ENCODE assay signal across 15 cellular contexts in genomic region chr14:22493753-22494152, GRCh38.
A peak's percentile ranks its signal among the peaks of the same experiment; 100 is the strongest.
DNase-seq lines count a peak whose midpoint lies in the region; ATAC-seq and TF ChIP-seq lines count a peak whose summit lies in the region.
"Had no signal": no experiment of that assay in that cellular context is flagged by ENCODE, and none has a peak within 500 bp of the region (broad histone marks: within the 10 kb centered on the region; RNA-seq: fewer than 3 reads in every experiment).

No MANE protein-coding gene starts in this region.

- intact Hi-C loops in activated B cell treated with CpG ODN at 0.5 μM for 24 hours (cut with micrococcal nuclease) = loop anchor here (1.0 kb wide), 1 partner anchor 9 kb away; no protein-coding TSS in a partner anchor

- H3K27me3 Mint-ChIP-seq in activated naive CD4-positive, alpha-beta T cell treated with anti-CD3 and anti-CD28 coated beads, Interleukin-2, amount 10 ng/mL, durations not matched to agents 7 days and 5 days = no peaks in the 10 kb centered on the region
- no peaks in the 10 kb centered on the region for H3K27me3 Mint-ChIP-seq in activated B cell treated with CpG ODN at 0.5 μM for 24 hours
- H3K27me3 Mint-ChIP-seq in glutamatergic neuron (ENCODE audit: unreplicated experiment) = peaks cover 4% of the 10 kb centered on the region

- no peaks in the 10 kb centered on the region for H3K9me3 Mint-ChIP-seq in activated naive CD4-positive, alpha-beta T cell treated with anti-CD3 and anti-CD28 coated beads, Interleukin-2, amount 10 ng/mL, durations not matched to agents 7 days and 5 days
- H3K9me3 Mint-ChIP-seq in activated B cell treated with CpG ODN at 0.5 μM for 24 hours = no peaks in the 10 kb centered on the region
- H3K9me3 Mint-ChIP-seq in glutamatergic neuron (ENCODE audit: unreplicated experiment) = peaks cover 3% of the 10 kb centered on the region

- TF ChIP-seq EP300 in suprapubic skin (IDR thresholded peaks at IDR 0.05) = no peak

- CTCF ChIA-PET in activated naive CD4-positive, alpha-beta T cell treated with anti-CD3 and anti-CD28 coated beads, Interleukin-2, amount 10 ng/mL, durations not matched to agents 7 days and 5 days (lab: Charles Lee) = interaction anchor here (1.5 kb wide), 1 partner anchor 14 kb away, joined by 3 read pairs; no protein-coding TSS in a partner anchor
- CTCF ChIA-PET in activated B cell treated with CpG ODN at 0.5 μM for 24 hours (lab: Charles Lee) = interaction anchor here (1.5 to 5.9 kb wide), 3 partner anchors 19 to 76 kb away, joined by 3 to 29 read pairs (median 12); no protein-coding TSS in a partner anchor

- no peaks in the 10 kb centered on the region for H3K9me3 ChIP-seq in suprapubic skin
- H3K9me3 ChIP-seq: pancreas had no signal

- H3K4me3 ChIP-seq in suprapubic skin = no peak overlapping the region
- H3K4me3 ChIP-seq: dorsolateral prefrontal cortex, pancreas had no signal

- H3K27me3 ChIP-seq in suprapubic skin = no peaks in the 10 kb centered on the region
- H3K27me3 ChIP-seq: pancreas had no signal

- peak overlapping the region; percentile 75 for H3K27ac ChIP-seq in suprapubic skin
- H3K27ac ChIP-seq: dorsolateral prefrontal cortex, pancreas had no signal

- H3K4me1 ChIP-seq in suprapubic skin = peaks cover 79% of the 10 kb centered on the region
- H3K4me1 ChIP-seq: pancreas had no signal

- H3K36me3 Mint-ChIP-seq in activated naive CD4-positive, alpha-beta T cell treated with anti-CD3 and anti-CD28 coated beads, Interleukin-2, amount 10 ng/mL, durations not matched to agents 7 days and 5 days = peaks cover 93% of the 10 kb centered on the region
- no peaks in the 10 kb centered on the region for H3K36me3 Mint-ChIP-seq in activated B cell treated with CpG ODN at 0.5 μM for 24 hours (ENCODE audit: low read depth)
- H3K36me3 Mint-ChIP-seq in glutamatergic neuron (ENCODE audit: unreplicated experiment) = no peaks in the 10 kb centered on the region

- H3K4me1 Mint-ChIP-seq in activated naive CD4-positive, alpha-beta T cell treated with anti-CD3 and anti-CD28 coated beads, Interleukin-2, amount 10 ng/mL, durations not matched to agents 7 days and 5 days = peaks cover 17% of the 10 kb centered on the region
- peaks cover 92% of the 10 kb centered on the region for H3K4me1 Mint-ChIP-seq in activated B cell treated with CpG ODN at 0.5 μM for 24 hours
- H3K4me1 Mint-ChIP-seq in glutamatergic neuron (ENCODE audit: low read depth, unreplicated experiment) = peaks cover 19% of the 10 kb centered on the region

- peak overlapping the region; percentile 84 for H3K4me3 Mint-ChIP-seq in activated naive CD4-positive, alpha-beta T cell treated with anti-CD3 and anti-CD28 coated beads, Interleukin-2, amount 10 ng/mL, durations not matched to agents 7 days and 5 days
- no peak overlapping the region for H3K4me3 Mint-ChIP-seq in activated B cell treated with CpG ODN at 0.5 μM for 24 hours
- H3K4me3 Mint-ChIP-seq in glutamatergic neuron (ENCODE audit: unreplicated experiment) = peak overlapping the region; percentile 14

- TF ChIP-seq CTCF in activated B cell treated with CpG ODN at 0.5 μM for 24 hours (IDR thresholded peaks at IDR 0.05) = no peak
- TF ChIP-seq CTCF in glutamatergic neuron (IDR thresholded peaks at IDR 0.05; ENCODE audit: partially characterized antibody, unreplicated experiment) = no peak
- no peak for TF ChIP-seq CTCF in suprapubic skin (IDR thresholded peaks at IDR 0.05)

- H3K27ac Mint-ChIP-seq in activated naive CD4-positive, alpha-beta T cell treated with anti-CD3 and anti-CD28 coated beads, Interleukin-2, amount 10 ng/mL, durations not matched to agents 7 days and 5 days = peak overlapping the region; percentile 96
- H3K27ac Mint-ChIP-seq in activated B cell treated with CpG ODN at 0.5 μM for 24 hours = peak overlapping the region; percentile 88
- no peak overlapping the region for H3K27ac Mint-ChIP-seq in glutamatergic neuron (ENCODE audit: unreplicated experiment)

- no peak for DNase-seq in activated naive CD4-positive, alpha-beta T cell treated with anti-CD3 and anti-CD28 coated beads, Interleukin-2, amount 10 ng/mL, durations not matched to agents 7 days and 5 days
- no peak for DNase-seq in activated naive CD4-positive, alpha-beta T cell treated with Interleukin-2 at 50 U/mL for 16 hours
- DNase-seq in activated B cell treated with CpG ODN at 0.5 μM for 24 hours (no peak), glutamatergic neuron (no peak), suprapubic skin (ENCODE audit: low spot score in 2 of 2) (no peak), anterior cingulate cortex (lab: John Stamatoyannopoulos, UW) (no peak), HPDE6-E6E7 (ENCODE audit: extremely low spot score) (no peak), H4 (ENCODE audit: low spot score) (no peak)
- DNase-seq: activated gamma-delta T cell, dorsolateral prefrontal cortex, kidney glomerular epithelial cell, MM.1S, NCI-H2029, NCI-H524 treated with DMSO at 0.1 percent for 48 hours, pancreas had no signal

- H3K36me3 ChIP-seq in suprapubic skin = no peaks in the 10 kb centered on the region
- H3K36me3 ChIP-seq: pancreas had no signal

- no peak for ATAC-seq in activated B cell treated with CpG ODN at 0.5 μM for 24 hours (ENCODE audit: low read depth)
- ATAC-seq: pancreas had no signal

- WGBS in suprapubic skin = 71% methylated on average over 2 of the region's 2 CpGs

- no peak for TF ChIP-seq POLR2A in suprapubic skin (IDR thresholded peaks at IDR 0.05)

- POLR2A ChIA-PET in activated B cell treated with CpG ODN at 0.5 μM for 24 hours (lab: Charles Lee) = interaction anchor here (1.0 to 9.1 kb wide), 4 partner anchors 9 to 62 kb away, joined by 3 to 100 read pairs (median 46); no protein-coding TSS in a partner anchor
